In the genomic region with DNA sequence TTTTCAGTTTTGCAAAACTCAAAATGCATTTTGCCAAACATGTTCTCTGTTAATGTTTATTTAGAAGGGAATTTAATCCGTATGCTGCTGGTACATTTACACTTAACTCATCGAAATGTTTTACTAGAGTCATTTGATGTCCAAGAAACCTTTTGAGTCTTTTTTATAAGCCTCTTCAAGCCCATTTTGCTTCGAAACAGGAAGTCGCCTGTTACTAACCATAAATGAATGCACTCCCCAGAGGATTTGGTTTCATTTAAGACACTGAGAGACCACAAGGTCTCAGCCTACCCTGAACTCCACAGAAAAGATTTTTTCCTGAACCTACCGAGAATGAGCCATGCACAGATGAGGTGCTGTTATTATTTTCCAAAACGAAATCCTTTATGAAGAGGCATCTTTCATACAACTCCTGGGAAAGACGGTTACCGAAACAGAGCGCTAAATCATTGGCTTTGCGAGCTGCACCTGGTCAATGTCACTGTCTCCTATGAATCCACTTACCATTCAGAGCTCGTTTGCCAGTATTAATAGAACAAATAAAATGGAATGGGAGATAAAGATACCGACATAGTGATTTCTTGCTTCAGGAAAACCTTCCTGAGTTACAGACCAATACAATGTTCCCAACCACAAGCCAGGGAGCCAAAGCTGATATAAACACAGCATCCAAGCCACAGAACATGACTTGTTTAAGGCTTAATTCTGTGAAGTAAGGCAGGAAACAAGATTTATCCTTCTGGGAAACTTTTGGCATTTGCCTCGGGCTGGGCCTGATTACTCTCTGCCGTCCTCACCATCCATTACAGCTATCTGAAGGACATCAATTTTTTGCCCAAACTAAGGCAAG, we compare ENCODE assay signal across 8 cellular contexts.
A peak's percentile ranks its signal among the peaks of the same experiment; 100 is the strongest.
DNase-seq lines count a peak whose midpoint lies in the region; ATAC-seq and TF ChIP-seq lines count a peak whose summit lies in the region.

No MANE protein-coding gene starts in this region.

- H3K4me3 ChIP-seq in mammary epithelial cell (replicated peaks in 1 of 3; ENCODE audit: insufficient read depth in 1 of 3, low read depth in 2 of 3, low read length in 3 of 3) (no peak overlapping the region), astrocyte of the spinal cord (ENCODE audit: low read depth, low read length) (no peak overlapping the region)

- no peak overlapping the region for H2AFZ ChIP-seq in mammary epithelial cell (ENCODE audit: low read depth, low read length)

- H3K9me3 ChIP-seq in mammary epithelial cell (replicated peaks; ENCODE audit: insufficient read depth, low read length), result no peaks in the 10 kb centered on the region

- H3K4me1 Mint-ChIP-seq in MCF 10A (ENCODE audit: insufficient read depth, unreplicated experiment) (peaks cover 10% of the 10 kb centered on the region), osteocyte (ENCODE audit: unreplicated experiment) (peaks cover 28% of the 10 kb centered on the region)
- H3K4me1 Mint-ChIP-seq in naive thymus-derived CD8-positive, alpha-beta T cell, result peaks cover 0 to 5% (median 0%) of the 10 kb centered on the region in 4 donors

- POLR2A ChIA-PET in MCF 10A (lab: Yijun Ruan, JAX), result interaction anchor here (0.7 kb wide), 1 partner anchor 9 kb away, joined by 3 read pairs; no protein-coding TSS in a partner anchor
- POLR2A ChIA-PET in naive thymus-derived CD8-positive, alpha-beta T cell (lab: Charles Lee), result no interaction called here

- BruUV-seq in MCF 10A (replicated peaks; lab: Mats Ljungman, UMichigan) (no TSS peak), mammary epithelial cell (replicated peaks; lab: Mats Ljungman, UMichigan) (no TSS peak)

- H3K4me1 ChIP-seq in mammary epithelial cell (ENCODE audit: insufficient read depth, low read length), result peaks cover 5% of the 10 kb centered on the region

- no peaks in the 10 kb centered on the region for H3K79me2 ChIP-seq in mammary epithelial cell (ENCODE audit: insufficient read depth, low read length)

- H3K9me3 Mint-ChIP-seq in MCF 10A (ENCODE audit: unreplicated experiment) (no peaks in the 10 kb centered on the region), osteocyte (ENCODE audit: unreplicated experiment) (no peaks in the 10 kb centered on the region)
- peaks cover 0 to 4% (median 0%) of the 10 kb centered on the region in 9 donors for H3K9me3 Mint-ChIP-seq in naive thymus-derived CD8-positive, alpha-beta T cell

- TF ChIP-seq CTCF in MCF 10A (IDR thresholded peaks at IDR 0.05; ENCODE audit: unreplicated experiment) (no peak), mammary epithelial cell (conservative IDR thresholded peaks at IDR 0.05 in 1 of 2, IDR thresholded peaks at IDR 0.05 in 1 of 2; ENCODE audit: extremely low read depth in 1 of 2, insufficient read depth in 1 of 2, low read depth in 1 of 2, low read length in 2 of 2) (no peak), astrocyte of the spinal cord (IDR thresholded peaks at IDR 0.05; ENCODE audit: low read depth, low read length) (no peak), osteocyte (IDR thresholded peaks at IDR 0.05) (no peak)

- H3K9ac ChIP-seq in mammary epithelial cell (ENCODE audit: insufficient read depth, low read length), result no peak overlapping the region

- intact Hi-C loops in MCF 10A (cut with micrococcal nuclease), result no loop called here
- intact Hi-C loops in mammary epithelial cell (cut with micrococcal nuclease), result no loop called here

- H3K4me3 Mint-ChIP-seq in MCF 10A (ENCODE audit: unreplicated experiment), result no peak overlapping the region
- H3K4me3 Mint-ChIP-seq in osteocyte (ENCODE audit: unreplicated experiment), result peak overlapping the region; percentile 40
- H3K4me3 Mint-ChIP-seq in naive thymus-derived CD8-positive, alpha-beta T cell, result no peak overlapping the region

- H3K36me3 Mint-ChIP-seq in MCF 10A (ENCODE audit: insufficient read depth, unreplicated experiment) (peaks cover 7% of the 10 kb centered on the region), osteocyte (ENCODE audit: unreplicated experiment) (no peaks in the 10 kb centered on the region)
- H3K36me3 Mint-ChIP-seq in naive thymus-derived CD8-positive, alpha-beta T cell, result peaks cover 1 to 4% (median 2%) of the 10 kb centered on the region in 3 donors

- DNase-seq in MCF 10A (ENCODE audit: unreplicated experiment) (peak; percentile 13), mammary epithelial cell (no peak), astrocyte of the spinal cord (ENCODE audit: low read depth, low spot score) (peak; percentile 91), osteocyte (ENCODE audit: extremely low spot score, unreplicated experiment) (no peak), GM19238 (ENCODE audit: insufficient read length, low spot score) (no peak)
- no peak for DNase-seq in naive thymus-derived CD8-positive, alpha-beta T cell

- CTCF ChIA-PET in MCF 10A (lab: Yijun Ruan, JAX), result no interaction called here
- CTCF ChIA-PET in mammary epithelial cell (lab: Charles Lee; ENCODE audit: low non-redundant PET), result no interaction called here

- H3K27ac Mint-ChIP-seq in MCF 10A (ENCODE audit: low read depth, unreplicated experiment) (no peak overlapping the region), osteocyte (ENCODE audit: unreplicated experiment) (peak overlapping the region; percentile 73)
- no peak overlapping the region for H3K27ac Mint-ChIP-seq in naive thymus-derived CD8-positive, alpha-beta T cell

- H3K27me3 ChIP-seq in mammary epithelial cell (ENCODE audit: insufficient read depth, low read length), result no peaks in the 10 kb centered on the region

- H4K20me1 ChIP-seq in mammary epithelial cell (ENCODE audit: insufficient read depth, low read length), result no peaks in the 10 kb centered on the region

- no peak overlapping the region for H3K4me2 ChIP-seq in mammary epithelial cell (ENCODE audit: insufficient read depth, low read depth, low read length)

- WGBS in mammary epithelial cell (ENCODE audit: low coverage, missing lambda C conversion rate), result 97% methylated on average over 14 of the region's 14 CpGs

- no peaks in the 10 kb centered on the region for H3K36me3 ChIP-seq in mammary epithelial cell (ENCODE audit: insufficient read depth, low read length)

- no peak overlapping the region for H3K27ac ChIP-seq in mammary epithelial cell (ENCODE audit: insufficient read depth, low read depth, low read length)

- dilution Hi-C loops in mammary epithelial cell (cut with HindIII; ENCODE audit: low sequenced_read_pairs), result no loop called here

- ATAC-seq in HG03520 (IDR thresholded peaks at IDR 0.05; ENCODE audit: unreplicated experiment) (peak; percentile 86), HG03025 (IDR thresholded peaks at IDR 0.05; ENCODE audit: low FRiP score, unreplicated experiment) (no peak)
- ATAC-seq in naive thymus-derived CD8-positive, alpha-beta T cell, result no peak

- in situ Hi-C loops in mammary epithelial cell (cut with MboI; ENCODE audit: low sequenced_read_pairs in 2 of 2) (no loop called here), astrocyte of the spinal cord (cut with HindIII; ENCODE audit: low sequenced_read_pairs) (no loop called here)

- no peaks in the 10 kb centered on the region for H3K27me3 Mint-ChIP-seq in MCF 10A (ENCODE audit: insufficient read depth, unreplicated experiment)
- no peaks in the 10 kb centered on the region for H3K27me3 Mint-ChIP-seq in osteocyte (ENCODE audit: unreplicated experiment)
- no peaks in the 10 kb centered on the region for H3K27me3 Mint-ChIP-seq in naive thymus-derived CD8-positive, alpha-beta T cell

Comparison
In these comparisons a context has a peak if more than half of its experiments do, and no peak if none do; other contexts are left out.
1. DNase-seq: peak in MCF 10A (single experiment) and astrocyte of the spinal cord (single experiment); none in mammary epithelial cell (single experiment), osteocyte (single experiment), naive thymus-derived CD8-positive, alpha-beta T cell (0 of 10) and GM19238 (single experiment).